34 cellular contexts compared by ENCODE assay signal in genomic region chr10:127059314-127059713, GRCh38.
"Had no signal": no experiment of that assay in that cellular context is flagged by ENCODE, and none has a peak within 500 bp of the region (broad histone marks: within the 10 kb centered on the region; RNA-seq: fewer than 3 reads in every experiment).

No MANE protein-coding gene starts in this region.

- H3K4me3 ChIP-seq: MG63 had no signal

- H3K27me3 ChIP-seq: MG63 had no signal

- DNase-seq: Karpas-422, Kasumi-1, MG63, MM.1S, MV-4-11, NCI-H1048, NCI-H1092, NCI-H1092 treated with DMSO at 0.1 percent for 48 hours, NCI-H1105, NCI-H1105 treated with DMSO at 0.1 percent for 48 hours, NCI-H1417, NCI-H1417 treated with DMSO at 0.1 percent for 48 hours, NCI-H1436, NCI-H1436 treated with DMSO at 0.1 percent for 48 hours, NCI-H146, NCI-H1694, NCI-H1694 treated with DMSO at 0.1 percent for 48 hours, NCI-H187, NCI-H187 treated with DMSO at 0.1 percent for 48 hours, NCI-H1930, NCI-H2029, NCI-H2029 treated with DMSO at 0.1 percent for 48 hours, NCI-H2081, NCI-H2081 treated with DMSO at 0.1 percent for 48 hours, NCI-H2107, NCI-H2171, NCI-H2171 treated with DMSO at 0.1 percent for 48 hours, NCI-H2227 treated with DMSO at 0.1 percent for 48 hours, NCI-H226, NCI-H345, NCI-H446, NCI-H446 treated with DMSO at 0.1 percent for 48 hours, NCI-H510A, NCI-H510A treated with DMSO at 0.1 percent for 48 hours had no signal
